ENCODE assay signal across 12 cellular contexts in genomic region chr19:57771417-57771816, GRCh38. TPM values are rescaled to one million over a fixed set of nuclear protein-coding genes. Genes with fewer than 3 reads are reported as not detected.
DNase-seq lines count a peak whose midpoint lies in the region; ATAC-seq and TF ChIP-seq lines count a peak whose summit lies in the region.
"Had no signal": no experiment of that assay in that cellular context is flagged by ENCODE, and none has a peak within 500 bp of the region (broad histone marks: within the 10 kb centered on the region; RNA-seq: fewer than 3 reads in every experiment).

No MANE protein-coding gene starts in this region.

- peak overlapping the region; percentile 34 for H3K27ac Mint-ChIP-seq in activated naive CD8-positive, alpha-beta T cell
- no peak overlapping the region for H3K27ac Mint-ChIP-seq in natural killer cell treated with Interleukin-12 subunit alpha and Interleukin-12 subunit beta and Interleukin-15 and Interleukin-18, amount 100 ng/mL, for 72 hours

- DNase-seq in CD1c-positive myeloid dendritic cell (ENCODE audit: extremely low spot score), result peak; percentile 60
- DNase-seq in GM12865 (ENCODE audit: low read depth), result peak; percentile 21
- DNase-seq in natural killer cell treated with Interleukin-12 subunit alpha and Interleukin-12 subunit beta and Interleukin-15 and Interleukin-18, amount 100 ng/mL, for 72 hours (ENCODE audit: low spot score), result no peak
- no peak for DNase-seq in HCEC 1CT
- DNase-seq in glomerular visceral epithelial cell (ENCODE audit: extremely low spot score), result no peak
- DNase-seq: NCI-H1105 treated with DMSO at 0.1 percent for 48 hours; NCI-H226; stimulated activated CD4-positive, alpha-beta T cell treated with anti-CD3 and anti-CD28 coated beads, Interleukin-1b, Interleukin-23, amount 100 ng/mL, for 48 hours; WERI-Rb-1 had no signal

- H3K4me3 ChIP-seq in GM12865 (ENCODE audit: low read depth, low read length), result no peak overlapping the region

- H3K4me3 Mint-ChIP-seq in activated naive CD8-positive, alpha-beta T cell, result peak overlapping the region; percentile 94
- H3K4me3 Mint-ChIP-seq in natural killer cell treated with Interleukin-12 subunit alpha and Interleukin-12 subunit beta and Interleukin-15 and Interleukin-18, amount 100 ng/mL, for 72 hours, result peak overlapping the region; percentile 44

- H3K36me3 Mint-ChIP-seq in activated naive CD8-positive, alpha-beta T cell, result peaks cover 41% of the 10 kb centered on the region
- peaks cover 55% of the 10 kb centered on the region for H3K36me3 Mint-ChIP-seq in natural killer cell treated with Interleukin-12 subunit alpha and Interleukin-12 subunit beta and Interleukin-15 and Interleukin-18, amount 100 ng/mL, for 72 hours

- no peak for TF ChIP-seq CTCF in GM12865 (IDR thresholded peaks at IDR 0.05; ENCODE audit: insufficient read depth, low read depth, low read length, missing control alignments)

- no peaks in the 10 kb centered on the region for H3K27me3 Mint-ChIP-seq in activated naive CD8-positive, alpha-beta T cell
- H3K27me3 Mint-ChIP-seq in natural killer cell treated with Interleukin-12 subunit alpha and Interleukin-12 subunit beta and Interleukin-15 and Interleukin-18, amount 100 ng/mL, for 72 hours, result no peaks in the 10 kb centered on the region

- peaks cover 29% of the 10 kb centered on the region for H3K9me3 Mint-ChIP-seq in activated naive CD8-positive, alpha-beta T cell (ENCODE audit: low read depth)
- peaks cover 11% of the 10 kb centered on the region for H3K9me3 Mint-ChIP-seq in natural killer cell treated with Interleukin-12 subunit alpha and Interleukin-12 subunit beta and Interleukin-15 and Interleukin-18, amount 100 ng/mL, for 72 hours

- no peak for ATAC-seq in natural killer cell treated with Interleukin-12 subunit alpha and Interleukin-12 subunit beta and Interleukin-15 and Interleukin-18, amount 100 ng/mL, for 72 hours
- ATAC-seq in HG02973 (IDR thresholded peaks at IDR 0.05; ENCODE audit: unreplicated experiment) (no peak), HG03095 (IDR thresholded peaks at IDR 0.05; ENCODE audit: unreplicated experiment) (no peak)

- peaks cover 36% of the 10 kb centered on the region for H3K4me1 Mint-ChIP-seq in activated naive CD8-positive, alpha-beta T cell (ENCODE audit: low read depth)
- H3K4me1 Mint-ChIP-seq in natural killer cell treated with Interleukin-12 subunit alpha and Interleukin-12 subunit beta and Interleukin-15 and Interleukin-18, amount 100 ng/mL, for 72 hours (ENCODE audit: low read depth in 2 of 2), result peaks cover 29% of the 10 kb centered on the region in 2 donors

RNA-seq across cellular contexts. Expression of gene ZNF586, which starts 1.9 kb away (rescaled TPM):
- 10 to 100 TPM; 19.4 to 20.1 TPM for total RNA-seq in natural killer cell treated with Interleukin-12 subunit alpha and Interleukin-12 subunit beta and Interleukin-15 and Interleukin-18, amount 100 ng/mL, for 72 hours

RNA-seq across cellular contexts. Expression of gene ZNF776, which starts 24.8 kb away (rescaled TPM):
- 10 to 100 TPM in 1 of 2 donors, 1 to 10 TPM in 1; 5.7 to 13.1 TPM for total RNA-seq in natural killer cell treated with Interleukin-12 subunit alpha and Interleukin-12 subunit beta and Interleukin-15 and Interleukin-18, amount 100 ng/mL, for 72 hours

RNA-seq across cellular contexts. Expression of gene ZNF552, which starts 43.3 kb away (rescaled TPM):
- total RNA-seq in natural killer cell treated with Interleukin-12 subunit alpha and Interleukin-12 subunit beta and Interleukin-15 and Interleukin-18, amount 100 ng/mL, for 72 hours, result 10 to 100 TPM in 1 of 2 donors, 1 to 10 TPM in 1; 6.8 to 10.9 TPM

RNA-seq across cellular contexts. Expression of gene ZNF671, which starts 44.0 kb away (rescaled TPM):
- 1 to 10 TPM; 5.7 to 9.0 TPM for total RNA-seq in natural killer cell treated with Interleukin-12 subunit alpha and Interleukin-12 subunit beta and Interleukin-15 and Interleukin-18, amount 100 ng/mL, for 72 hours

RNA-seq across cellular contexts. Expression of gene ZNF587B, which starts 58.7 kb away (rescaled TPM):
- 10 to 100 TPM; 19.2 to 43.2 TPM for total RNA-seq in natural killer cell treated with Interleukin-12 subunit alpha and Interleukin-12 subunit beta and Interleukin-15 and Interleukin-18, amount 100 ng/mL, for 72 hours

Comparison
In these comparisons a context has a peak if more than half of its experiments do, and no peak if none do; other contexts are left out.
1. DNase-seq: peak in CD1c-positive myeloid dendritic cell (single experiment) and GM12865 (single experiment); none in natural killer cell treated with Interleukin-12 subunit alpha and Interleukin-12 subunit beta and Interleukin-15 and Interleukin-18, amount 100 ng/mL, for 72 hours (single experiment), HCEC 1CT (single experiment) and glomerular visceral epithelial cell (single experiment).